Comparison of ENCODE assay signal across 18 cellular contexts in the genomic region with DNA sequence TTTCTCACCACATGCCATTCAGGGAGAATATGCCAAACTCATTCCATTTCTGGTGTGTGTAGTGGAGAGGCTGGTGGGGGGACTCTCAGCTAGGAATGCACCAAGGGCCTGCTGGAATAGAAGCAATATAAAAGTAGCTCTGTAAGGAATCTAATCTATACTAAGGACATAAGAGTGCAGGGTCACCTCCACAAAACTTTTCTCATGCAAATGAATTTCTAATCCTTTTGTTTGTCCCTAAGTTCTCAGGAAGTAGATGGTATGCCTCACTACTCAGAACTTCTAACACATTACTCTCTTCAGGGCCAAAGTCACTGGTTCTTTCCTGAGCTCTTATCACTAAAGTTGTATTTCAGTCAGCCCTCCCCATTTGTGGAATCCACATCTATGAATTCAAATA.
"Had no signal": no experiment of that assay in that cellular context is flagged by ENCODE, and none has a peak within 500 bp of the region (broad histone marks: within the 10 kb centered on the region; RNA-seq: fewer than 3 reads in every experiment).

No MANE protein-coding gene starts in this region.

- H3K9me3 ChIP-seq: MG63 had no signal

- H3K36me3 ChIP-seq: MG63 had no signal

- DNase-seq: IMR-90, Karpas-422, KG1, MG63, NCI-H1092, NCI-H1105 treated with DMSO at 0.1 percent for 48 hours, NCI-H1436, NCI-H187 treated with DMSO at 0.1 percent for 48 hours, NCI-H2029 treated with DMSO at 0.1 percent for 48 hours, NCI-H2171 treated with DMSO at 0.1 percent for 48 hours, NCI-H345, NCI-H446 treated with DMSO at 0.1 percent for 48 hours, NCI-H510A treated with DMSO at 0.1 percent for 48 hours, NCI-H526 treated with DMSO at 0.1 percent for 48 hours, NCI-H748 treated with DMSO at 0.1 percent for 48 hours, PC-3, SHP77 had no signal

- H3K27ac ChIP-seq: RWPE1 had no signal

- H3K4me3 ChIP-seq: MG63 had no signal

- H3K27me3 ChIP-seq: MG63 had no signal
